Comparison of ENCODE assay signal across 1 cellular context in the genomic region with DNA sequence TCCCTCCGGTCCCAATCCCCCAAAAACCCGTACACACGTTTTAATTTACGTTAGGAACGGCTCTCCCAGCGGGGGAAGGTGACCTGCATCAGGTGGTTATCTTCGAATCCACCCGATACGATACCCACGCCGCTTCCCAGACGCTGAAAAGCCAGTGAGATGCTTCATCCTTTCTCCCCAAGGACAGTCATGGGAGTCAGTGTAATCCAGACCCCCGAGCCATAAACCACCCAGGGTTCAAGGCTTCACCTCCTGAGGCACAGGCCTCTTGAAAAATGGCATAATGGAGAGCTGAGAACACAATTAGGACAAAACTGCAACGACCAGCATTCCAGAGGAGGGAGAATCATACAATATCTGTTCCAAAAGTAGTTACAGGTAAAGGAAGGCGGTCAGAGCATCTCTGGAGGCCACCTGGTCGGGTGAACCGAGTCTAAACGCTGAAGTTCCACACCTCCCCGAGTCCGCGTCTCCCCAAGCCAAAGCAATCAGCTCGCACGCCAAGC.
TF ChIP-seq lines count a peak whose summit lies in the region.

No MANE protein-coding gene starts in this region.

TF ChIP-seq in HepG2, 621 proteins besides CTCF, POLR2A, EP300 and RAD21 (continued from another document):
- TF ChIP-seq, protein P1, sequence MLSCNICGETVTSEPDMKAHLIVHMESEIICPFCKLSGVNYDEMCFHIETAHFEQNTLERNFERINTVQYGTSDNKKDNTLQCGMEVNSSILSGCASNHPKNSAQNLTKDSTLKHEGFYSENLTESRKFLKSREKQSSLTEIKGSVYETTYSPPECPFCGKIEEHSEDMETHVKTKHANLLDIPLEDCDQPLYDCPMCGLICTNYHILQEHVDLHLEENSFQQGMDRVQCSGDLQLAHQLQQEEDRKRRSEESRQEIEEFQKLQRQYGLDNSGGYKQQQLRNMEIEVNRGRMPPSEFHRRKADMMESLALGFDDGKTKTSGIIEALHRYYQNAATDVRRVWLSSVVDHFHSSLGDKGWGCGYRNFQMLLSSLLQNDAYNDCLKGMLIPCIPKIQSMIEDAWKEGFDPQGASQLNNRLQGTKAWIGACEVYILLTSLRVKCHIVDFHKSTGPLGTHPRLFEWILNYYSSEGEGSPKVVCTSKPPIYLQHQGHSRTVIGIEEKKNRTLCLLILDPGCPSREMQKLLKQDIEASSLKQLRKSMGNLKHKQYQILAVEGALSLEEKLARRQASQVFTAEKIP (CRISPR knock-in tag; IDR thresholded peaks at IDR 0.05; ENCODE audit: borderline replicate concordance) = no peak
- TF ChIP-seq AKAP8 (CRISPR knock-in tag; IDR thresholded peaks at IDR 0.05) = 0 out of 2 replicates have a peak, but pooled peaks have one; percentile 5
- TF ChIP-seq RBM22 (optimal IDR thresholded peaks at IDR 0.05; ENCODE audit: low read length) = peak; percentile 16
- 0 out of 2 replicates have a peak, but pooled peaks have one; percentile 18 for TF ChIP-seq CREM (IDR thresholded peaks at IDR 0.05)
- TF ChIP-seq CREM (CRISPR knock-in tag; IDR thresholded peaks at IDR 0.05) = no peak
- TF ChIP-seq SRSF1 (optimal IDR thresholded peaks at IDR 0.05; ENCODE audit: low read depth, low read length) = no peak
- 0 out of 2 replicates have a peak, but pooled peaks have one; percentile 49 for TF ChIP-seq KDM2A (CRISPR knock-in tag; IDR thresholded peaks at IDR 0.05; ENCODE audit: borderline replicate concordance, low read depth)
- TF ChIP-seq ETV6 (CRISPR knock-in tag; conservative IDR thresholded peaks at IDR 0.05) = no peak
- peak; percentile 59 for TF ChIP-seq ASH2L (IDR thresholded peaks at IDR 0.05; ENCODE audit: insufficient read length, low read depth, low read length)
- 0 out of 2 replicates have a peak, but pooled peaks have one; percentile 28 for TF ChIP-seq MEF2D (CRISPR knock-in tag; IDR thresholded peaks at IDR 0.05)
TF ChIP-seq in HepG2: peak in this region for 30.
